Comparison of ENCODE assay signal across 8 cellular contexts in the genomic region with DNA sequence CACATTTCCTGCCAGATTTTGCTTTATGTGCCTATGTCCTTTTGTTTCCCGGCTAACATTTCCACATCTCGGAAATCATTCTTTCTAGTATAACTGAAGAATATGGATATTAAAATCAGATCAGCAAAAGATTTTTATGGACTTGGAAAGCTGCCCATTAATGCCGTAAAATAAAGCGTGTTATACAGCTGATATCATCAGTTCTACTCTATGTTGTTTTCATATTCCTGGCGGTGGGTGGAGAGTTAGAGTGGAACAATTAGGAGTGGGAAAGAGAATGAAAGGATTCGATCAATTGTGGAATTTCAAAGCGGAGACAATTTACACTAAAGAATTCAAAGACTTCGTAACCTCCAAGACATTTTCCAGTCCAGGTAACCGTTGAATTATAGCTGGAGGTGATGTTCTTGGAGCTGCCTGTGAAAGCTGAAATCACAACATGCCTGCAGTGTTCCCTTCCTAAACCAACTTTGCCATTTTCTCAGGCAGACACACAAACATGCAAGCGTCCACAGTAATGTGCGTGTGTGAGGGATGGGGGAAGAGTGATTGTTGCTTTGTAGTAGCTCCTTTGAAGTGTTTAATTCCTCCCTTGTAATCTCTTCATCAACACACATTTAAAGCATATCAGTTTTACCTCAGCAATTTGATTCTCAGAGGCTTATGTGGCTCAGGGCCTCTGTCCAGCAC.
DNase-seq lines count a peak whose midpoint lies in the region; ATAC-seq and TF ChIP-seq lines count a peak whose summit lies in the region.

No MANE protein-coding gene starts in this region.

- TF ChIP-seq CTCF in ascending aorta (IDR thresholded peaks at IDR 0.05), result no peak
- TF ChIP-seq CTCF in transverse colon (IDR thresholded peaks at IDR 0.05), result no peak

- no peak for ATAC-seq in GM18498 (IDR thresholded peaks at IDR 0.05; ENCODE audit: unreplicated experiment)

- H3K4me3 ChIP-seq in ascending aorta (peak overlapping the region; percentile 45 to 60), transverse colon (peak overlapping the region in 2 of 4 donors; percentile 13 to 27)

- peak overlapping the region in 1 of 2 donors; percentile 16 for H3K27ac ChIP-seq in ascending aorta
- H3K27ac ChIP-seq in transverse colon, result peak overlapping the region; percentile 83 to 87 (median 87)

- in situ Hi-C loops in transverse colon (cut with MboI; ENCODE audit: low pct_ligation_motif_present in 1 of 4, low pct_unique_long_range_greater_than_20kb in 1 of 4, low sequenced_read_pairs in 3 of 4), result no loop called here
- in situ Hi-C loops in KBM-7 (cut with MboI; ENCODE audit: low pct_unique_long_range_greater_than_20kb, low sequenced_read_pairs), result no loop called here

- H3K27me3 ChIP-seq in ascending aorta, result no peaks in the 10 kb centered on the region
- no peaks in the 10 kb centered on the region for H3K27me3 ChIP-seq in transverse colon

- TF ChIP-seq POLR2A in transverse colon (IDR thresholded peaks at IDR 0.05), result no peak

- intact Hi-C loops in ascending aorta (cut with DNase I) (loop anchor here (1.0 to 10.0 kb wide), 2 partner anchors 88 to 202 kb away; no protein-coding TSS in a partner anchor), transverse colon (cut with DNase I; ENCODE audit: low total_unique reads) (loop anchor here (2.0 kb wide), 1 partner anchor 88 kb away; no protein-coding TSS in a partner anchor)

- peak; percentile 19 for DNase-seq in activated CD4-positive, alpha-beta T cell treated with anti-CD3 and anti-CD28 coated beads for 48 hours
- no peak for DNase-seq in activated CD4-positive, alpha-beta T cell treated with anti-CD3 and anti-CD28 coated beads, Interleukin-2, amount 50 U/mL, for 4 hours
- no peak for DNase-seq in ascending aorta (ENCODE audit: low spot score in 2 of 2)
- DNase-seq in kidney tubule cell (ENCODE audit: low spot score), result peak; percentile 18
- no peak for DNase-seq in transverse colon
- DNase-seq in dedifferentiated amniotic fluid mesenchymal stem cell (ENCODE audit: extremely low spot score), result no peak
- no peak for DNase-seq in KBM-7

- no peak for TF ChIP-seq EP300 in transverse colon (IDR thresholded peaks at IDR 0.05; ENCODE audit: low read depth)

- no peaks in the 10 kb centered on the region for H3K36me3 ChIP-seq in ascending aorta
- H3K36me3 ChIP-seq in transverse colon, result no peaks in the 10 kb centered on the region

- 51 to 57% methylated on average over 10 to 11 of the region's 11 CpGs for WGBS in transverse colon (ENCODE audit: low coverage in 1 of 2), 2 donors

- peaks cover 0 to 13% of the 10 kb centered on the region in 2 donors for H3K4me1 ChIP-seq in ascending aorta
- peaks cover 18 to 51% (median 22%) of the 10 kb centered on the region in 4 donors for H3K4me1 ChIP-seq in transverse colon

- H3K9me3 ChIP-seq in ascending aorta, result no peaks in the 10 kb centered on the region
- no peaks in the 10 kb centered on the region for H3K9me3 ChIP-seq in transverse colon

Comparison
In these comparisons a context has a peak if more than half of its experiments do, and no peak if none do; other contexts are left out.
1. DNase-seq: peak in activated CD4-positive, alpha-beta T cell treated with anti-CD3 and anti-CD28 coated beads for 48 hours (single experiment) and kidney tubule cell (single experiment); none in activated CD4-positive, alpha-beta T cell treated with anti-CD3 and anti-CD28 coated beads, Interleukin-2, amount 50 U/mL, for 4 hours (0 of 2), ascending aorta (0 of 2), transverse colon (single experiment), dedifferentiated amniotic fluid mesenchymal stem cell (single experiment) and KBM-7 (single experiment).